In genomic region chr13:54758795-54759194, GRCh38 we compare ENCODE assay signal across 14 cellular contexts.
DNase-seq lines count a peak whose midpoint lies in the region; ATAC-seq and TF ChIP-seq lines count a peak whose summit lies in the region.
"Had no signal": no experiment of that assay in that cellular context is flagged by ENCODE, and none has a peak within 500 bp of the region (broad histone marks: within the 10 kb centered on the region; RNA-seq: fewer than 3 reads in every experiment).

No MANE protein-coding gene starts in this region.

- no peak overlapping the region for H4K8ac ChIP-seq in mesendoderm (ENCODE audit: low read depth, low read length)

- H3K4me2 ChIP-seq in mesendoderm (ENCODE audit: low read length) = no peak overlapping the region

- DNase-seq in HT1080 (ENCODE audit: low read depth) = peak; percentile 13
- DNase-seq in endodermal cell = no peak
- peak; percentile 50 for DNase-seq in mesendoderm
- no peak for DNase-seq in KG1 (lab: John Stamatoyannopoulos, UW)
- no peak for DNase-seq in COLO668 (lab: John Stamatoyannopoulos, UW; ENCODE audit: unreplicated experiment)
- DNase-seq in MG63 = no peak
- DNase-seq: AML-193; CD4-positive, alpha-beta T cell; DMS79 treated with DMSO at 0.1 percent for 48 hours; GF-D8; GM23248 had no signal

- H3K4me1 ChIP-seq in endodermal cell (ENCODE audit: control insufficient read depth, insufficient read depth, low read length) = no peaks in the 10 kb centered on the region
- H3K4me1 ChIP-seq in mesendoderm (ENCODE audit: control insufficient read depth, low read depth, low read length) = no peaks in the 10 kb centered on the region
- H3K4me1 ChIP-seq: HAP-1 had no signal

- H3K4me3 Mint-ChIP-seq in endodermal cell = no peak overlapping the region
- H3K4me3 Mint-ChIP-seq: CD4-positive, alpha-beta T cell had no signal

- no peak overlapping the region for H2BK5ac ChIP-seq in mesendoderm (ENCODE audit: low read length)

- no peak for ATAC-seq in GM18907 (IDR thresholded peaks at IDR 0.05; ENCODE audit: unreplicated experiment)

- H3K56ac ChIP-seq in mesendoderm (ENCODE audit: low read length) = no peak overlapping the region

- H3K4ac ChIP-seq in mesendoderm (ENCODE audit: low read depth, low read length) = no peak overlapping the region

- no peaks in the 10 kb centered on the region for H3K79me1 ChIP-seq in mesendoderm (ENCODE audit: low read length)

- no peaks in the 10 kb centered on the region for H3K79me2 ChIP-seq in mesendoderm (ENCODE audit: control insufficient read depth, insufficient read depth, low read length)

- H3K27me3 ChIP-seq in endodermal cell (ENCODE audit: control insufficient read depth, insufficient read depth, low read length, poor library complexity, severe bottlenecking) (no peaks in the 10 kb centered on the region), mesendoderm (ENCODE audit: insufficient read depth, low read length, poor library complexity) (no peaks in the 10 kb centered on the region), MG63 (no peaks in the 10 kb centered on the region; the same call in 1 of the 2 replicates)

- H3K36me3 ChIP-seq in endodermal cell (ENCODE audit: control insufficient read depth, insufficient read depth, low read length) (no peaks in the 10 kb centered on the region), mesendoderm (ENCODE audit: control insufficient read depth, insufficient read depth, low read length) (no peaks in the 10 kb centered on the region), MG63 (no peaks in the 10 kb centered on the region)
- H3K36me3 ChIP-seq: HAP-1 had no signal

- H4K5ac ChIP-seq in mesendoderm (ENCODE audit: low read length) = no peak overlapping the region

- H3K36me3 Mint-ChIP-seq in endodermal cell (ENCODE audit: low read depth) = no peaks in the 10 kb centered on the region

- H3K27ac ChIP-seq in endodermal cell (ENCODE audit: low read depth, low read length) (no peak overlapping the region), mesendoderm (ENCODE audit: low read depth, low read length) (no peak overlapping the region)
- H3K27ac ChIP-seq: C4-2B, GM23248 had no signal

- TF ChIP-seq CTCF in endodermal cell (conservative IDR thresholded peaks at IDR 0.05) = peak; percentile 37

- H2AK5ac ChIP-seq in mesendoderm (ENCODE audit: low read length) = no peak overlapping the region

- no peaks in the 10 kb centered on the region for H3K9me3 Mint-ChIP-seq in endodermal cell

- H3K18ac ChIP-seq in mesendoderm (ENCODE audit: low read length) = no peak overlapping the region

- H3K4me1 Mint-ChIP-seq in endodermal cell = no peaks in the 10 kb centered on the region

- no peaks in the 10 kb centered on the region for H3K27me3 Mint-ChIP-seq in endodermal cell (ENCODE audit: insufficient read depth)
- H3K27me3 Mint-ChIP-seq: CD4-positive, alpha-beta T cell had no signal

- H3K9ac ChIP-seq in endodermal cell (ENCODE audit: extremely low read depth, low read length, poor library complexity, severe bottlenecking) = no peak overlapping the region
- no peak overlapping the region for H3K9ac ChIP-seq in mesendoderm (ENCODE audit: low read length)
- H3K9ac ChIP-seq: GM23248 had no signal

- no peak overlapping the region for H3K4me3 ChIP-seq in endodermal cell (ENCODE audit: low read length)
- no peak overlapping the region for H3K4me3 ChIP-seq in mesendoderm (ENCODE audit: low read length)
- H3K4me3 ChIP-seq in MG63 = no peak overlapping the region
- H3K4me3 ChIP-seq: GM23248, HAP-1 had no signal

- no peak overlapping the region for H3K23ac ChIP-seq in mesendoderm (ENCODE audit: low read length)

- H3K9me3 ChIP-seq in endodermal cell (ENCODE audit: control insufficient read depth, low read length) = no peaks in the 10 kb centered on the region
- no peaks in the 10 kb centered on the region for H3K9me3 ChIP-seq in MG63
- H3K9me3 ChIP-seq: HAP-1 had no signal

- no peak overlapping the region for H2BK120ac ChIP-seq in mesendoderm (ENCODE audit: low read depth, low read length)

- H2BK15ac ChIP-seq in mesendoderm (replicated peaks; ENCODE audit: low read depth) = no peak overlapping the region

- no peak overlapping the region for H3K27ac Mint-ChIP-seq in endodermal cell
- H3K27ac Mint-ChIP-seq: CD4-positive, alpha-beta T cell had no signal

Comparison
In these comparisons a context has a peak if more than half of its experiments do, and no peak if none do; other contexts are left out.
1. DNase-seq: peak in HT1080 (single experiment) and mesendoderm (single experiment); none in endodermal cell (single experiment), KG1 (single experiment), COLO668 (single experiment) and MG63 (single experiment).